In genomic region chr2:2564300-2565085, GRCh38 we compare ENCODE assay signal across 22 cellular contexts.
DNase-seq lines count a peak whose midpoint lies in the region; ATAC-seq, FAIRE-seq and TF ChIP-seq lines count a peak whose summit lies in the region.
"Had no signal": no experiment of that assay in that cellular context is flagged by ENCODE, and none has a peak within 500 bp of the region (broad histone marks: within the 10 kb centered on the region; RNA-seq: fewer than 3 reads in every experiment).

No MANE protein-coding gene starts in this region.

- ATAC-seq in HepG2 (no peak), HG03135 (IDR thresholded peaks at IDR 0.05; ENCODE audit: unreplicated experiment) (no peak)
- ATAC-seq: activated CD8-positive, alpha-beta T cell treated with anti-CD3 and anti-CD28 coated beads, Interleukin-2, amount 10 ng/mL, durations not matched to agents 7 days and 5 days; CD8-positive, alpha-beta T cell; PC-3; right lobe of liver had no signal

- peaks cover 6 to 30% of the 10 kb centered on the region in 2 experiments; a peak in 3 of 5 replicates for H3K27me3 ChIP-seq in HepG2 (ENCODE audit: control insufficient read depth in 1 of 2, insufficient read depth in 2 of 2, low read length in 2 of 2)
- H3K27me3 ChIP-seq: colonic mucosa, right lobe of liver, transverse colon had no signal

- H3K4me2 ChIP-seq in HepG2 (ENCODE audit: low read depth, low read length), result no peak overlapping the region

- no peaks in the 10 kb centered on the region for H3K36me3 ChIP-seq in kidney (ENCODE audit: control insufficient read depth in 1 of 2, insufficient read depth in 2 of 2, low read length in 2 of 2)
- H3K36me3 ChIP-seq in HepG2 (replicated peaks in 1 of 2; ENCODE audit: control insufficient read depth in 1 of 2, insufficient read depth in 2 of 2, low read length in 2 of 2), result no peaks in the 10 kb centered on the region
- H3K36me3 ChIP-seq: colonic mucosa, right lobe of liver, transverse colon had no signal

- H3K79me2 ChIP-seq in HepG2 (ENCODE audit: insufficient read depth, low read length), result no peaks in the 10 kb centered on the region

- H3K9me3 ChIP-seq in kidney (ENCODE audit: control insufficient read depth in 1 of 2, low read length in 2 of 2) (no peaks in the 10 kb centered on the region), HepG2 (ENCODE audit: low read length) (no peaks in the 10 kb centered on the region)
- H3K9me3 ChIP-seq: colonic mucosa, right lobe of liver, transverse colon had no signal

- no peak overlapping the region for H2AFZ ChIP-seq in HepG2 (ENCODE audit: low read length)

- WGBS in HepG2 (ENCODE audit: low lambda C conversion rate), result 37% methylated on average over 22 of the region's 24 CpGs

- H3K27ac ChIP-seq in kidney (ENCODE audit: low read depth in 2 of 2, low read length in 2 of 2) (no peak overlapping the region), HepG2 (ENCODE audit: extremely low read length, insufficient read depth, low read length) (no peak overlapping the region)
- H3K27ac ChIP-seq: colonic mucosa, right lobe of liver, transverse colon had no signal

- POLR2A ChIA-PET in HepG2 (lab: Yijun Ruan, JAX), result no interaction called here

- BruUV-seq in HepG2 (replicated peaks; lab: Mats Ljungman, UMichigan), result no TSS peak

- TF ChIP-seq EP300 in HepG2 (IDR thresholded peaks at IDR 0.05; ENCODE audit: low read depth in 2 of 2, low read length in 2 of 2) (no peak), HepG2 (CRISPR knock-in tag; IDR thresholded peaks at IDR 0.05; ENCODE audit: borderline replicate concordance) (no peak)

- H3K9ac ChIP-seq in kidney (ENCODE audit: low read length in 2 of 2) (no peak overlapping the region), HepG2 (ENCODE audit: insufficient read depth, low read depth, low read length) (no peak overlapping the region)

- in situ Hi-C loops in HepG2 (cut with HindIII; ENCODE audit: extremely low pct_ligation_motif_present, low pct_unique_long_range_greater_than_20kb), result no loop called here

- intact Hi-C loops in kidney (cut with DNase I) (no loop called here), HepG2 (cut with micrococcal nuclease; ENCODE audit: unreplicated experiment) (no loop called here)

- H3K4me1 ChIP-seq in kidney (ENCODE audit: control insufficient read depth in 1 of 2, insufficient read depth in 1 of 2, low read depth in 1 of 2, low read length in 2 of 2), result no peaks in the 10 kb centered on the region
- H3K4me1 ChIP-seq in HepG2 (ENCODE audit: insufficient read depth, low read length), result no peaks in the 10 kb centered on the region
- H3K4me1 ChIP-seq: colonic mucosa, right lobe of liver, transverse colon had no signal

- DNase-seq in ELF-1 (ENCODE audit: low read depth, low spot score) (peak; percentile 50), NCI-H1417 (lab: John Stamatoyannopoulos, UW) (peak; percentile 41 to 86 (median 73)), NCI-H526 treated with DMSO at 0.1 percent for 48 hours (lab: John Stamatoyannopoulos, UW) (peak; percentile 48), mesenteric fat pad (ENCODE audit: low spot score) (peak; percentile 68), kidney (no peak), HepG2 (ENCODE audit: low spot score) (no peak)
- DNase-seq in activated effector memory CD4-positive, alpha-beta T cell treated with anti-CD3 and anti-CD28 coated beads, Interleukin-2, amount 50 U/mL, for 16 hours, result no peak
- DNase-seq: activated B cell treated with CpG ODN at 0.5 μM for 24 hours; activated CD8-positive, alpha-beta T cell treated with anti-CD3 and anti-CD28 coated beads, Interleukin-2, amount 10 ng/mL, durations not matched to agents 7 days and 5 days; activated naive CD8-positive, alpha-beta T cell treated with anti-CD3 and anti-CD28 coated beads for 36 hours; activated T-cell treated with anti-CD3 and anti-CD28 coated beads, Interleukin-2, amount 50 U/mL, for 48 hours; colonic mucosa; DND-41; NCI-H446; PC-3; right lobe of liver; SIG-M5; stimulated activated naive CD4-positive, alpha-beta T cell; transverse colon had no signal

- FAIRE-seq in kidney (lab: Jason Lieb, UNC), result no peak
- no peak for FAIRE-seq in HepG2 (lab: Jason Lieb, UNC)

- H4K20me1 ChIP-seq in HepG2 (ENCODE audit: insufficient read depth, low read length), result no peaks in the 10 kb centered on the region; the same call in 1 of the 2 replicates

- H3K4me3 ChIP-seq in kidney (ENCODE audit: low read length in 2 of 2) (no peak overlapping the region), HepG2 (replicated peaks in 1 of 3; ENCODE audit: insufficient read depth in 1 of 3, low read depth in 2 of 3, low read length in 3 of 3) (no peak overlapping the region)
- H3K4me3 ChIP-seq: colonic mucosa, lung, right lobe of liver, transverse colon had no signal

- TF ChIP-seq CTCF in kidney (IDR thresholded peaks at IDR 0.05; ENCODE audit: borderline replicate concordance, extremely low read depth, insufficient read depth) (no peak), HepG2 (CRISPR knock-in tag; IDR thresholded peaks at IDR 0.05) (no peak)

- no peak for TF ChIP-seq POLR2A in HepG2 (IDR thresholded peaks at IDR 0.05; ENCODE audit: insufficient read depth in 1 of 2, low read depth in 2 of 2, low read length in 2 of 2)

- TF ChIP-seq RAD21 in HepG2 (CRISPR knock-in tag; IDR thresholded peaks at IDR 0.05), result no peak

- CTCF ChIA-PET in HepG2 (lab: Yijun Ruan, JAX; ENCODE audit: low intra/inter-chr PET ratio, low total read pairs), result no interaction called here

TF ChIP-seq in HepG2, 621 proteins besides CTCF, POLR2A, EP300 and RAD21:
- TF ChIP-seq MAFF (IDR thresholded peaks at IDR 0.05; ENCODE audit: low read depth, low read length) (no peak), CBX2 (IDR thresholded peaks at IDR 0.05; ENCODE audit: low read depth, low read length) (no peak), CBX2 (CRISPR knock-in tag; IDR thresholded peaks at IDR 0.05; ENCODE audit: low read depth) (no peak)

Comparison
In these comparisons a context has a peak if more than half of its experiments do, and no peak if none do; other contexts are left out.
1. DNase-seq: peak in ELF-1 (single experiment), NCI-H1417 (3 of 3), NCI-H526 treated with DMSO at 0.1 percent for 48 hours (single experiment) and mesenteric fat pad (single experiment); none in kidney (single experiment), HepG2 (single experiment) and activated effector memory CD4-positive, alpha-beta T cell treated with anti-CD3 and anti-CD28 coated beads, Interleukin-2, amount 50 U/mL, for 16 hours (single experiment).